5 cellular contexts compared by ENCODE assay signal in genomic region chr17:39129544-39129943, GRCh38. TPM values are rescaled to one million over a fixed set of nuclear protein-coding genes. Genes with fewer than 3 reads are reported as not detected.
"Had no signal": no experiment of that assay in that cellular context is flagged by ENCODE, and none has a peak within 500 bp of the region (broad histone marks: within the 10 kb centered on the region; RNA-seq: fewer than 3 reads in every experiment).

No MANE protein-coding gene starts in this region.

RNA-seq across cellular contexts. Expression of gene PLXDC1, which starts 21.9 kb away (rescaled TPM):
- total RNA-seq: HepG2, HT-29 had no signal
- polyA plus RNA-seq: HepG2, IgD-negative memory B cell had no signal

RNA-seq across cellular contexts. Expression of gene ARL5C, which starts 36.4 kb away (rescaled TPM):
- total RNA-seq: HepG2, HT-29, HT1080, IMR-90 had no signal
- polyA plus RNA-seq: HepG2, IgD-negative memory B cell, IMR-90 had no signal
